In genomic region chr4:159673221-159673620, GRCh38 we compare ENCODE assay signal across 22 cellular contexts.
DNase-seq lines count a peak whose midpoint lies in the region; ATAC-seq and TF ChIP-seq lines count a peak whose summit lies in the region.
"Had no signal": no experiment of that assay in that cellular context is flagged by ENCODE, and none has a peak within 500 bp of the region (broad histone marks: within the 10 kb centered on the region; RNA-seq: fewer than 3 reads in every experiment).

No MANE protein-coding gene starts in this region.

- H3K9me3 ChIP-seq in mucosa of descending colon = no peaks in the 10 kb centered on the region
- H3K9me3 ChIP-seq: A549; BE2C; BLaER1 treated with 17β-estradiol and CSF1 and Interleukin-3, amounts not matched to agents 10 nM and 100 nM had no signal

- H3K4me3 ChIP-seq in mucosa of descending colon = no peak overlapping the region
- H3K4me3 ChIP-seq: A549; BLaER1 treated with 17β-estradiol and CSF1 and Interleukin-3, amounts not matched to agents 10 nM and 100 nM; GM12878; GM23248 had no signal

- H3K36me3 Mint-ChIP-seq in activated CD8-positive, alpha-beta T cell treated with anti-CD3 and anti-CD28 coated beads, Interleukin-2, amount 10 ng/mL, durations not matched to agents 7 days and 5 days (ENCODE audit: low read depth) = no peaks in the 10 kb centered on the region
- H3K36me3 Mint-ChIP-seq: CD14-positive monocyte; CD8-positive, alpha-beta memory T cell had no signal

- ATAC-seq in GM18861 (IDR thresholded peaks at IDR 0.05; ENCODE audit: unreplicated experiment) (peak; percentile 89), GM21529 (IDR thresholded peaks at IDR 0.05; ENCODE audit: unreplicated experiment) (peak; percentile 50), HG03342 (IDR thresholded peaks at IDR 0.05; ENCODE audit: unreplicated experiment) (peak; percentile 53), GM18502 (IDR thresholded peaks at IDR 0.05; ENCODE audit: poor library complexity, unreplicated experiment) (no peak), mucosa of descending colon (no peak)
- no peak for ATAC-seq in activated CD8-positive, alpha-beta T cell treated with anti-CD3 and anti-CD28 coated beads, Interleukin-2, amount 10 ng/mL, durations not matched to agents 7 days and 5 days
- ATAC-seq: A549, GM12878, HCT116 had no signal

- H3K4me1 Mint-ChIP-seq in activated CD8-positive, alpha-beta T cell treated with anti-CD3 and anti-CD28 coated beads, Interleukin-2, amount 10 ng/mL, durations not matched to agents 7 days and 5 days (ENCODE audit: low read depth) = no peaks in the 10 kb centered on the region
- H3K4me1 Mint-ChIP-seq: CD14-positive monocyte; CD8-positive, alpha-beta memory T cell had no signal

- CTCF ChIA-PET in activated CD8-positive, alpha-beta T cell treated with anti-CD3 and anti-CD28 coated beads, Interleukin-2, amount 10 ng/mL, durations not matched to agents 7 days and 5 days (lab: Charles Lee) = no interaction called here

- H3K36me3 ChIP-seq in mucosa of descending colon (ENCODE audit: low read depth) = no peaks in the 10 kb centered on the region
- H3K36me3 ChIP-seq: BE2C; BLaER1 treated with 17β-estradiol and CSF1 and Interleukin-3, amounts not matched to agents 10 nM and 100 nM had no signal

- POLR2A ChIA-PET in activated CD8-positive, alpha-beta T cell treated with anti-CD3 and anti-CD28 coated beads, Interleukin-2, amount 10 ng/mL, durations not matched to agents 7 days and 5 days (lab: Charles Lee) = no interaction called here

- intact Hi-C loops in mucosa of descending colon (cut with DNase I, micrococcal nuclease) = no loop called here

- no peak for TF ChIP-seq CTCF in mucosa of descending colon (IDR thresholded peaks at IDR 0.05)

- H3K4me3 Mint-ChIP-seq in activated CD8-positive, alpha-beta T cell treated with anti-CD3 and anti-CD28 coated beads, Interleukin-2, amount 10 ng/mL, durations not matched to agents 7 days and 5 days = no peak overlapping the region
- H3K4me3 Mint-ChIP-seq: CD14-positive monocyte; CD4-positive, alpha-beta T cell; CD8-positive, alpha-beta memory T cell; H9 had no signal

- no peak overlapping the region for H3K27ac Mint-ChIP-seq in activated CD8-positive, alpha-beta T cell treated with anti-CD3 and anti-CD28 coated beads, Interleukin-2, amount 10 ng/mL, durations not matched to agents 7 days and 5 days
- H3K27ac Mint-ChIP-seq: CD14-positive monocyte; CD4-positive, alpha-beta T cell; CD8-positive, alpha-beta memory T cell; H9 had no signal

- H3K27me3 Mint-ChIP-seq in activated CD8-positive, alpha-beta T cell treated with anti-CD3 and anti-CD28 coated beads, Interleukin-2, amount 10 ng/mL, durations not matched to agents 7 days and 5 days (ENCODE audit: low read depth) = no peaks in the 10 kb centered on the region
- H3K27me3 Mint-ChIP-seq: CD4-positive, alpha-beta T cell; CD8-positive, alpha-beta memory T cell had no signal

- H3K4me1 ChIP-seq in mucosa of descending colon (ENCODE audit: low read depth) = no peaks in the 10 kb centered on the region
- H3K4me1 ChIP-seq: A549; BLaER1 treated with 17β-estradiol and CSF1 and Interleukin-3, amounts not matched to agents 10 nM and 100 nM had no signal

- H3K9me3 Mint-ChIP-seq in activated CD8-positive, alpha-beta T cell treated with anti-CD3 and anti-CD28 coated beads, Interleukin-2, amount 10 ng/mL, durations not matched to agents 7 days and 5 days (ENCODE audit: insufficient read depth) = no peaks in the 10 kb centered on the region
- H3K9me3 Mint-ChIP-seq: H9 had no signal

- no peak for DNase-seq in activated CD8-positive, alpha-beta T cell treated with anti-CD3 and anti-CD28 coated beads, Interleukin-2, amount 10 ng/mL, durations not matched to agents 7 days and 5 days
- no peak for DNase-seq in mucosa of descending colon
- DNase-seq: 8988T; ACHN; AML-193; BE2C; CD4-positive, alpha-beta T cell; CD8-positive, alpha-beta memory T cell; DMS 273 treated with DMSO at 0.1 percent for 48 hours; DND-41; GDM1; GM23248; H9 had no signal

Comparison
In these comparisons a context has a peak if more than half of its experiments do, and no peak if none do; other contexts are left out.
1. ATAC-seq: peak in GM18861 (single experiment), GM21529 (single experiment) and HG03342 (single experiment); none in GM18502 (single experiment), activated CD8-positive, alpha-beta T cell treated with anti-CD3 and anti-CD28 coated beads, Interleukin-2, amount 10 ng/mL, durations not matched to agents 7 days and 5 days (single experiment) and mucosa of descending colon (single experiment).